In genomic region chr17:42536048-42536371, GRCh38 we compare ENCODE assay signal across 1 cellular context.
A peak's percentile ranks its signal among the peaks of the same experiment; 100 is the strongest.
TF ChIP-seq lines count a peak whose summit lies in the region.

NAGLU (plus strand) TSS chr17:42536241; CDS start chr17:42536273, 32 bp downstream.

TF ChIP-seq in HepG2, 621 proteins besides CTCF, POLR2A, EP300 and RAD21 (continued from another document and continues in another):
- TF ChIP-seq AFF4 (CRISPR knock-in tag; IDR thresholded peaks at IDR 0.05) = no peak
- TF ChIP-seq FOXK1 (CRISPR knock-in tag; IDR thresholded peaks at IDR 0.05; ENCODE audit: borderline replicate concordance, low read depth) = peak; percentile 63; the same call in 1 of the 2 replicates
- no peak for TF ChIP-seq ZNF615 (CRISPR knock-in tag; IDR thresholded peaks at IDR 0.05; ENCODE audit: borderline replicate concordance)
- 0 out of 2 replicates have a peak, but pooled peaks have one; percentile 46 for TF ChIP-seq ZNF264 (CRISPR knock-in tag; IDR thresholded peaks at IDR 0.05)
- TF ChIP-seq THAP11 (CRISPR knock-in tag; IDR thresholded peaks at IDR 0.05) = no peak; the same call in 1 of the 2 replicates
- no peak for TF ChIP-seq JUND (CRISPR knock-in tag; IDR thresholded peaks at IDR 0.05)
- TF ChIP-seq ZNF678 (CRISPR knock-in tag; IDR thresholded peaks at IDR 0.05) = no peak
- peak; percentile 52; the same call in 1 of the 2 replicates for TF ChIP-seq KLF6 (CRISPR knock-in tag; IDR thresholded peaks at IDR 0.05)
- no peak for TF ChIP-seq TCF12 (IDR thresholded peaks at IDR 0.05)
- TF ChIP-seq TCF12 (CRISPR knock-in tag; IDR thresholded peaks at IDR 0.05) = no peak
- TF ChIP-seq ZNF557 (CRISPR knock-in tag; IDR thresholded peaks at IDR 0.05) = 0 out of 2 replicates have a peak, but pooled peaks have one; percentile 68
- no peak for TF ChIP-seq AKAP8 (CRISPR knock-in tag; IDR thresholded peaks at IDR 0.05)
- no peak for TF ChIP-seq ZNF770 (CRISPR knock-in tag; IDR thresholded peaks at IDR 0.05)
- no peak for TF ChIP-seq ATF6 (CRISPR knock-in tag; conservative IDR thresholded peaks at IDR 0.05)
- TF ChIP-seq ISX (CRISPR knock-in tag; conservative IDR thresholded peaks at IDR 0.05) = 0 out of 2 replicates have a peak, but pooled peaks have one; percentile 28
- TF ChIP-seq NR0B2 (CRISPR knock-in tag; IDR thresholded peaks at IDR 0.05) = peak; percentile 64; the same call in 1 of the 2 replicates
- TF ChIP-seq MEF2D (CRISPR knock-in tag; IDR thresholded peaks at IDR 0.05) = no peak
- peak; percentile 80; the same call in 1 of the 2 replicates for TF ChIP-seq ZNF274 (CRISPR knock-in tag; IDR thresholded peaks at IDR 0.05)
- TF ChIP-seq CBX1 (IDR thresholded peaks at IDR 0.05; ENCODE audit: low read depth) = peak; percentile 67
- peak; percentile 67; the same call in 1 of the 2 replicates for TF ChIP-seq SOX5 (CRISPR knock-in tag; IDR thresholded peaks at IDR 0.05; ENCODE audit: borderline replicate concordance)
- TF ChIP-seq ZFP41 (CRISPR knock-in tag; IDR thresholded peaks at IDR 0.05; ENCODE audit: borderline replicate concordance) = 0 out of 2 replicates have a peak, but pooled peaks have one; percentile 14
- TF ChIP-seq ZNF709 (CRISPR knock-in tag; IDR thresholded peaks at IDR 0.05) = no peak
- no peak for TF ChIP-seq STAG1 (CRISPR knock-in tag; IDR thresholded peaks at IDR 0.05)
- no peak for TF ChIP-seq ZNF512B (CRISPR knock-in tag; IDR thresholded peaks at IDR 0.05; ENCODE audit: borderline replicate concordance)
- TF ChIP-seq ZNF580 (CRISPR knock-in tag; IDR thresholded peaks at IDR 0.05; ENCODE audit: borderline replicate concordance, low read depth) = peak; percentile 83; the same call in 1 of the 2 replicates
- TF ChIP-seq KAT7 (CRISPR knock-in tag; IDR thresholded peaks at IDR 0.05; ENCODE audit: borderline replicate concordance) = no peak
- 0 out of 2 replicates have a peak, but pooled peaks have one; percentile 44 for TF ChIP-seq MYNN (CRISPR knock-in tag; IDR thresholded peaks at IDR 0.05; ENCODE audit: low read depth)
- no peak for TF ChIP-seq SNAPC4 (CRISPR knock-in tag; IDR thresholded peaks at IDR 0.05)
- TF ChIP-seq ZNF513 (CRISPR knock-in tag; conservative IDR thresholded peaks at IDR 0.05) = peak; percentile 30; the same call in 1 of the 2 replicates
- TF ChIP-seq YEATS4 (CRISPR knock-in tag; IDR thresholded peaks at IDR 0.05; ENCODE audit: borderline replicate concordance) = peak; percentile 56
- TF ChIP-seq TMF1 (CRISPR knock-in tag; IDR thresholded peaks at IDR 0.05; ENCODE audit: low read depth) = no peak
- TF ChIP-seq ARID2 (CRISPR knock-in tag; IDR thresholded peaks at IDR 0.05; ENCODE audit: borderline replicate concordance) = no peak
- no peak for TF ChIP-seq GABPA (IDR thresholded peaks at IDR 0.05; ENCODE audit: low read depth, low read length)
- TF ChIP-seq GABPA (CRISPR knock-in tag; IDR thresholded peaks at IDR 0.05; ENCODE audit: low read depth) = peak; percentile 75
- TF ChIP-seq ZMYM2 (CRISPR knock-in tag; IDR thresholded peaks at IDR 0.05) = peak; percentile 84
- no peak for TF ChIP-seq ATAD3A (CRISPR knock-in tag; IDR thresholded peaks at IDR 0.05)
- TF ChIP-seq ZNF251 (CRISPR knock-in tag; IDR thresholded peaks at IDR 0.05) = no peak
- no peak for TF ChIP-seq HES4 (CRISPR knock-in tag; IDR thresholded peaks at IDR 0.05; ENCODE audit: borderline replicate concordance)
- TF ChIP-seq NAIF1 (CRISPR knock-in tag; IDR thresholded peaks at IDR 0.05; ENCODE audit: borderline replicate concordance) = no peak
- TF ChIP-seq HNRNPUL1 (IDR thresholded peaks at IDR 0.05; ENCODE audit: low read depth, low read length) = no peak
- TF ChIP-seq ZNF788 (CRISPR knock-in tag; IDR thresholded peaks at IDR 0.05; ENCODE audit: borderline replicate concordance) = peak; percentile 39; the same call in 1 of the 2 replicates
- TF ChIP-seq ZC3H4 (CRISPR knock-in tag; IDR thresholded peaks at IDR 0.05; ENCODE audit: borderline replicate concordance) = no peak
- peak; percentile 77 for TF ChIP-seq GATAD2A (CRISPR knock-in tag; IDR thresholded peaks at IDR 0.05)
- TF ChIP-seq ZNF530 (CRISPR knock-in tag; IDR thresholded peaks at IDR 0.05; ENCODE audit: low read depth) = no peak
- TF ChIP-seq KLF16 (CRISPR knock-in tag; IDR thresholded peaks at IDR 0.05) = no peak
- TF ChIP-seq FOXA3 (CRISPR knock-in tag; IDR thresholded peaks at IDR 0.05) = peak; percentile 63
